ENCODE assay signal across 28 cellular contexts in genomic region chr7:152853236-152853635, GRCh38.
"Had no signal": no experiment of that assay in that cellular context is flagged by ENCODE, and none has a peak within 500 bp of the region (broad histone marks: within the 10 kb centered on the region; RNA-seq: fewer than 3 reads in every experiment).

No MANE protein-coding gene starts in this region.

- H3K9me3 ChIP-seq: gastroesophageal sphincter, heart left ventricle, left ventricle myocardium inferior, lower lobe of right lung, ovary, psoas muscle, sigmoid colon, thoracic aorta, tibial nerve, upper lobe of left lung had no signal

- H3K4me3 ChIP-seq: gastroesophageal sphincter, heart left ventricle, hepatocyte, left ventricle myocardium inferior, lower lobe of right lung, ovary, psoas muscle, sigmoid colon, thoracic aorta, tibial nerve, upper lobe of left lung had no signal

- H3K4me3 Mint-ChIP-seq: dendritic cell treated with granulocyte-macrophage colony-stimulating factor and Interleukin-4, amounts not matched to agents 40 ng/mL and 50 ng/mL, for 4 days; endodermal cell; naive thymus-derived CD8-positive, alpha-beta T cell; stimulated activated effector memory CD8-positive, alpha-beta T cell treated with anti-CD3 and anti-CD28 coated beads, Interleukin-12 subunit alpha, Interleukin-12 subunit beta, amount 100 ng/mL, for 72 hours had no signal

- H3K36me3 ChIP-seq: ovary had no signal

- H3K4me1 Mint-ChIP-seq: stimulated activated effector memory CD8-positive, alpha-beta T cell treated with anti-CD3 and anti-CD28 coated beads, Interleukin-12 subunit alpha, Interleukin-12 subunit beta, amount 100 ng/mL, for 72 hours had no signal

- H3K27ac ChIP-seq: epithelial cell of prostate, foreskin keratinocyte, gastroesophageal sphincter, heart left ventricle, hepatocyte, left ventricle myocardium inferior, lower lobe of right lung, ovary, psoas muscle, sigmoid colon, thoracic aorta, tibial nerve, upper lobe of left lung had no signal

- H3K27ac Mint-ChIP-seq: dendritic cell treated with granulocyte-macrophage colony-stimulating factor and Interleukin-4, amounts not matched to agents 40 ng/mL and 50 ng/mL, for 4 days; endodermal cell; stimulated activated effector memory CD8-positive, alpha-beta T cell treated with anti-CD3 and anti-CD28 coated beads, Interleukin-12 subunit alpha, Interleukin-12 subunit beta, amount 100 ng/mL, for 72 hours had no signal

- H3K4me1 ChIP-seq: foreskin keratinocyte, gastroesophageal sphincter, heart left ventricle, left ventricle myocardium inferior, lower lobe of right lung, psoas muscle, sigmoid colon, upper lobe of left lung had no signal

- H3K27me3 ChIP-seq: foreskin keratinocyte, gastroesophageal sphincter, heart left ventricle, hepatocyte, ovary, sigmoid colon, tibial nerve, upper lobe of left lung had no signal

- H3K27me3 Mint-ChIP-seq: dendritic cell treated with granulocyte-macrophage colony-stimulating factor and Interleukin-4, amounts not matched to agents 40 ng/mL and 50 ng/mL, for 4 days; naive thymus-derived CD8-positive, alpha-beta T cell had no signal

- H3K9me3 Mint-ChIP-seq: dendritic cell treated with granulocyte-macrophage colony-stimulating factor and Interleukin-4, amounts not matched to agents 40 ng/mL and 50 ng/mL, for 4 days; endodermal cell; naive thymus-derived CD8-positive, alpha-beta T cell; stimulated activated effector memory CD8-positive, alpha-beta T cell treated with anti-CD3 and anti-CD28 coated beads, Interleukin-12 subunit alpha, Interleukin-12 subunit beta, amount 100 ng/mL, for 72 hours had no signal

- DNase-seq: cerebellar nuclear complex; effector CD8-positive, alpha-beta T cell; endodermal cell; foreskin keratinocyte; heart left ventricle; kidney glomerular epithelial cell; left colon; left ventricle myocardium inferior; lower lobe of right lung; naive thymus-derived CD8-positive, alpha-beta T cell; nucleus accumbens; ovary; posterior cingulate gyrus; psoas muscle; right cardiac atrium; sigmoid colon; stimulated activated CD4-positive, alpha-beta T cell treated with anti-CD3 and anti-CD28 coated beads, Interleukin-2, amount 100 ng/mL, for 24 hours; stimulated activated CD4-positive, alpha-beta T cell treated with anti-CD3 and anti-CD28 coated beads, Interleukin-4, amount 100 ng/mL, for 24 hours; stimulated activated naive CD4-positive, alpha-beta T cell treated with Interleukin-2 at 50 U/mL for 16 hours had no signal

- ATAC-seq: esophagus mucosa; foreskin keratinocyte; gastroesophageal sphincter; heart left ventricle; left colon; lower lobe of right lung; naive thymus-derived CD8-positive, alpha-beta T cell; psoas muscle; right cardiac atrium; stimulated activated effector memory CD8-positive, alpha-beta T cell treated with anti-CD3 and anti-CD28 coated beads, Interleukin-12 subunit alpha, Interleukin-12 subunit beta, amount 100 ng/mL, for 72 hours had no signal
